14 cellular contexts compared by ENCODE assay signal in genomic region chr11:7583248-7583647, GRCh38.
"Had no signal": no experiment of that assay in that cellular context is flagged by ENCODE, and none has a peak within 500 bp of the region (broad histone marks: within the 10 kb centered on the region; RNA-seq: fewer than 3 reads in every experiment).

No MANE protein-coding gene starts in this region.

- H3K27ac ChIP-seq: VCaP had no signal

- DNase-seq: activated CD4-positive, alpha-beta memory T cell treated with anti-CD3 and anti-CD28 coated beads for 36 hours; activated CD8-positive, alpha-beta memory T cell treated with anti-CD3 and anti-CD28 coated beads, Interleukin-2, amount 10 ng/mL, durations not matched to agents 7 days and 5 days; activated effector memory CD4-positive, alpha-beta T cell treated with Interleukin-2 at 50 U/mL for 16 hours; activated naive CD4-positive, alpha-beta T cell treated with anti-CD3 and anti-CD28 coated beads, Interleukin-2, amount 50 U/mL, for 16 hours; activated T-cell treated with anti-CD3 and anti-CD28 coated beads, Interleukin-2, amount 50 U/mL, for 1 hour; central memory CD4-positive, alpha-beta T cell; cortex of kidney; effector CD8-positive, alpha-beta T cell; foreskin melanocyte; immature natural killer cell; stimulated activated naive B cell treated with anti-CD40 and anti-IgM and Interleukin-4, amounts not matched to agents 10 μg/mL and 1 μg/mL and 100 μg/mL, for 72 hours; T-helper 1 cell had no signal

- H3K4me3 Mint-ChIP-seq: activated CD4-positive, alpha-beta memory T cell treated with anti-CD3 and anti-CD28 coated beads for 36 hours; activated CD8-positive, alpha-beta memory T cell treated with anti-CD3 and anti-CD28 coated beads, Interleukin-2, amount 10 ng/mL, durations not matched to agents 7 days and 5 days; immature natural killer cell; stimulated activated naive B cell treated with anti-CD40 and anti-IgM and Interleukin-4, amounts not matched to agents 10 μg/mL and 1 μg/mL and 100 μg/mL, for 72 hours had no signal

- H3K36me3 Mint-ChIP-seq: activated CD8-positive, alpha-beta memory T cell treated with anti-CD3 and anti-CD28 coated beads, Interleukin-2, amount 10 ng/mL, durations not matched to agents 7 days and 5 days had no signal

- H3K9me3 Mint-ChIP-seq: activated CD4-positive, alpha-beta memory T cell treated with anti-CD3 and anti-CD28 coated beads for 36 hours; immature natural killer cell; stimulated activated naive B cell treated with anti-CD40 and anti-IgM and Interleukin-4, amounts not matched to agents 10 μg/mL and 1 μg/mL and 100 μg/mL, for 72 hours had no signal

- H3K27me3 Mint-ChIP-seq: activated CD4-positive, alpha-beta memory T cell treated with anti-CD3 and anti-CD28 coated beads for 36 hours had no signal

- ATAC-seq: activated CD8-positive, alpha-beta memory T cell treated with anti-CD3 and anti-CD28 coated beads, Interleukin-2, amount 10 ng/mL, durations not matched to agents 7 days and 5 days; SK-N-SH treated with all-trans-retinoic acid at 6 μM for 48 hours had no signal

- H3K27ac Mint-ChIP-seq: activated CD4-positive, alpha-beta memory T cell treated with anti-CD3 and anti-CD28 coated beads for 36 hours; activated CD8-positive, alpha-beta memory T cell treated with anti-CD3 and anti-CD28 coated beads, Interleukin-2, amount 10 ng/mL, durations not matched to agents 7 days and 5 days; immature natural killer cell; stimulated activated naive B cell treated with anti-CD40 and anti-IgM and Interleukin-4, amounts not matched to agents 10 μg/mL and 1 μg/mL and 100 μg/mL, for 72 hours had no signal
